8 cellular contexts compared by ENCODE assay signal in genomic region chr10:69413221-69413865, GRCh38. TPM values are rescaled to one million over a fixed set of nuclear protein-coding genes. Genes with fewer than 3 reads are reported as not detected.
DNase-seq lines count a peak whose midpoint lies in the region; ATAC-seq and TF ChIP-seq lines count a peak whose summit lies in the region.

No MANE protein-coding gene starts in this region.

- H3K27me3 Mint-ChIP-seq in WTC11 (ENCODE audit: low read depth): peaks cover 7% of the 10 kb centered on the region
- no peaks in the 10 kb centered on the region for H3K27me3 Mint-ChIP-seq in natural killer cell treated with Interleukin-12 subunit alpha and Interleukin-12 subunit beta and Interleukin-15 and Interleukin-18, amount 100 ng/mL, for 72 hours

- H3K4me1 Mint-ChIP-seq in WTC11: peaks cover 4% of the 10 kb centered on the region
- H3K4me1 Mint-ChIP-seq in natural killer cell treated with Interleukin-12 subunit alpha and Interleukin-12 subunit beta and Interleukin-15 and Interleukin-18, amount 100 ng/mL, for 72 hours (ENCODE audit: low read depth in 2 of 2): peaks cover 0 to 8% of the 10 kb centered on the region in 2 donors

- CTCF ChIA-PET in WTC11 (lab: Charles Lee): interaction anchor here (0.5 to 1.2 kb wide), 11 partner anchors 9 to 333 kb away, joined by 3 to 5 read pairs (median 3); no protein-coding TSS in a partner anchor

- ATAC-seq in WTC11 (peak; percentile 76), HG02981 (IDR thresholded peaks at IDR 0.05; ENCODE audit: unreplicated experiment) (no peak)
- ATAC-seq in natural killer cell treated with Interleukin-12 subunit alpha and Interleukin-12 subunit beta and Interleukin-15 and Interleukin-18, amount 100 ng/mL, for 72 hours: no peak

- 0 out of 2 replicates have a peak overlapping the region, but pooled peaks have one; percentile 20 for H3K4me3 Mint-ChIP-seq in WTC11
- H3K4me3 Mint-ChIP-seq in natural killer cell treated with Interleukin-12 subunit alpha and Interleukin-12 subunit beta and Interleukin-15 and Interleukin-18, amount 100 ng/mL, for 72 hours: no peak overlapping the region

- H3K4me3 ChIP-seq in fibroblast of pulmonary artery (replicated peaks; ENCODE audit: low read depth, low read length): no peak overlapping the region

- TF ChIP-seq CTCF in WTC11 (IDR thresholded peaks at IDR 0.05): no peak
- peak; percentile 72 for TF ChIP-seq CTCF in fibroblast of pulmonary artery (IDR thresholded peaks at IDR 0.05; ENCODE audit: low read length, missing control alignments)

- POLR2A ChIA-PET in WTC11 (lab: Charles Lee): no interaction called here

- no peaks in the 10 kb centered on the region for H3K36me3 Mint-ChIP-seq in WTC11
- no peaks in the 10 kb centered on the region for H3K36me3 Mint-ChIP-seq in natural killer cell treated with Interleukin-12 subunit alpha and Interleukin-12 subunit beta and Interleukin-15 and Interleukin-18, amount 100 ng/mL, for 72 hours

- H3K27ac Mint-ChIP-seq in WTC11: no peak overlapping the region
- H3K27ac Mint-ChIP-seq in natural killer cell treated with Interleukin-12 subunit alpha and Interleukin-12 subunit beta and Interleukin-15 and Interleukin-18, amount 100 ng/mL, for 72 hours: no peak overlapping the region

- H3K9me3 Mint-ChIP-seq in WTC11: no peaks in the 10 kb centered on the region
- no peaks in the 10 kb centered on the region for H3K9me3 Mint-ChIP-seq in natural killer cell treated with Interleukin-12 subunit alpha and Interleukin-12 subunit beta and Interleukin-15 and Interleukin-18, amount 100 ng/mL, for 72 hours

- DNase-seq in DMS 273 (lab: John Stamatoyannopoulos, UW; ENCODE audit: unreplicated experiment) (peak; percentile 86), DMS 273 treated with DMSO at 0.1 percent for 48 hours (lab: John Stamatoyannopoulos, UW) (no peak), NCI-H1092 (lab: John Stamatoyannopoulos, UW) (peak; percentile 29), WTC11 (ENCODE audit: low spot score) (peak; percentile 80), fibroblast of pulmonary artery (ENCODE audit: low read depth) (peak; percentile 82)
- peak; percentile 59 for DNase-seq in natural killer cell treated with Interleukin-12 subunit alpha and Interleukin-12 subunit beta and Interleukin-15 and Interleukin-18, amount 100 ng/mL, for 72 hours (ENCODE audit: low spot score)
- no peak for DNase-seq in NK-92 treated with Interleukin-12 subunit alpha and Interleukin-12 subunit beta, amount 100 ng/mL, for 24 hours (lab: John Stamatoyannopoulos, UW)

TF ChIP-seq in WTC11, 78 proteins besides CTCF, POLR2A, EP300 and RAD21:
- TF ChIP-seq CREB1 (CRISPR knock-in tag; IDR thresholded peaks at IDR 0.05): no peak
TF ChIP-seq in WTC11: peak in this region for 0.

RNA-seq across cellular contexts. Expression of gene TACR2, which starts 3.4 kb away (rescaled TPM):
- total RNA-seq in WTC11 (2021): 0.20 TPM in 1 of 3 replicates, not detected in the others
- total RNA-seq in natural killer cell treated with Interleukin-12 subunit alpha and Interleukin-12 subunit beta and Interleukin-15 and Interleukin-18, amount 100 ng/mL, for 72 hours: not detected

RNA-seq across cellular contexts. Expression of gene TSPAN15, which starts 37.9 kb away (rescaled TPM):
- 8.3 to 10.4 TPM (median 10.1 TPM) in 3 replicates for total RNA-seq in WTC11 (2021)
- total RNA-seq in natural killer cell treated with Interleukin-12 subunit alpha and Interleukin-12 subunit beta and Interleukin-15 and Interleukin-18, amount 100 ng/mL, for 72 hours: 1 to 10 TPM; 1.2 to 1.4 TPM

Comparison
In these comparisons a context has a peak if more than half of its experiments do, and no peak if none do; other contexts are left out.
1. DNase-seq: peak in DMS 273 (single experiment), NCI-H1092 (single experiment), WTC11 (single experiment), fibroblast of pulmonary artery (single experiment) and natural killer cell treated with Interleukin-12 subunit alpha and Interleukin-12 subunit beta and Interleukin-15 and Interleukin-18, amount 100 ng/mL, for 72 hours (single experiment); none in DMS 273 treated with DMSO at 0.1 percent for 48 hours (single experiment) and NK-92 treated with Interleukin-12 subunit alpha and Interleukin-12 subunit beta, amount 100 ng/mL, for 24 hours (single experiment).